Comparison of ENCODE assay signal across 17 cellular contexts in the genomic region with DNA sequence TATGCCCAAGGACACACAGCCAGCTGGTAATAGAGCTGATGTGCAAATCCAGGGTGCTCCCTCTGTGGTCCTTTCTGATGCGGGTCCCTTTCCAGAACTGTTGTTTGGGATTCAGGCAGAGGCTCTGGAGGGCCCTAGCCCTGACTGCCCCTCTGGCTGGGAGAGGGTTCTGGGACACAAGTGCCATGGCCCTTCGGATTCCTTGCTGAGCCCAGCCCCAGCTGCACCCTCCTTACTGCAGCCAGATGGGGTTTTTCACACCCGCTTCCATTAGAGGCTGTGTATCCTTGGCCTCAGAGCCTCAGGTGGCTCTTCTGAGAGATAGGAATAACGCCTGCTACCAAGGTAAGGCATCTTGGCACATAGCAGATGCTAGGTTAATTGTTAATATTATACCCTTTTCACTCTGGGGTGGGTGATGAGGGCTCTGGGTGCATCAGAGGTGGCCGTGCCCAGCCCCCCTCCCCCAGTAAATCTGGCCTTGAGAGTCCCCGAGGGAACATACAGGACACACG.
"Had no signal": no experiment of that assay in that cellular context is flagged by ENCODE, and none has a peak within 500 bp of the region (broad histone marks: within the 10 kb centered on the region; RNA-seq: fewer than 3 reads in every experiment).

No MANE protein-coding gene starts in this region.

- H3K9me3 ChIP-seq: gastroesophageal sphincter had no signal

- H3K27me3 ChIP-seq: dorsolateral prefrontal cortex had no signal

- FAIRE-seq: astrocyte, bronchial epithelial cell, TTC549 had no signal

- H3K4me1 ChIP-seq: gastroesophageal sphincter had no signal

- H3K27ac ChIP-seq: gastroesophageal sphincter had no signal

- DNase-seq: activated CD4-positive, alpha-beta T cell treated with anti-CD3 and anti-CD28 coated beads for 4 hours; activated naive CD8-positive, alpha-beta T cell treated with anti-CD3 and anti-CD28 coated beads, Interleukin-2, amount 50 U/mL, for 24 hours; endodermal cell; mammary epithelial cell; naive B cell; stimulated activated CD4-positive, alpha-beta T cell treated with anti-CD3 and anti-CD28 coated beads, Interleukin-4, amount 100 ng/mL, for 24 hours; stimulated activated naive CD4-positive, alpha-beta T cell; T-helper 2 cell had no signal

- H3K36me3 Mint-ChIP-seq: naive B cell, WTC11 had no signal

- H3K4me3 Mint-ChIP-seq: activated naive CD4-positive, alpha-beta T cell treated with anti-CD3 and anti-CD28 coated beads for 36 hours; activated naive CD8-positive, alpha-beta T cell treated with anti-CD3 and anti-CD28 coated beads, Interleukin-2, amount 50 U/mL, for 24 hours; activated T-helper 1 cell treated with anti-CD3 and anti-CD28 coated beads, Interleukin-12 subunit alpha, Interleukin-12 subunit beta, Interleukin-2, Interleukin-4 antibody, amounts not matched to agents 30 ng/mL and 10 ng/mL and 1 ng/mL, durations not matched to agents 14 hours and 24 hours and 36 hours; endodermal cell; naive B cell; WTC11 had no signal

- H3K36me3 ChIP-seq: gastroesophageal sphincter had no signal

- H3K27me3 Mint-ChIP-seq: activated naive CD8-positive, alpha-beta T cell treated with anti-CD3 and anti-CD28 coated beads, Interleukin-2, amount 50 U/mL, for 24 hours had no signal

- H3K9me3 Mint-ChIP-seq: activated naive CD4-positive, alpha-beta T cell treated with anti-CD3 and anti-CD28 coated beads for 36 hours; activated naive CD8-positive, alpha-beta T cell treated with anti-CD3 and anti-CD28 coated beads, Interleukin-2, amount 50 U/mL, for 24 hours; activated T-helper 1 cell treated with anti-CD3 and anti-CD28 coated beads, Interleukin-12 subunit alpha, Interleukin-12 subunit beta, Interleukin-2, Interleukin-4 antibody, amounts not matched to agents 30 ng/mL and 10 ng/mL and 1 ng/mL, durations not matched to agents 14 hours and 24 hours and 36 hours; endodermal cell; naive B cell; WTC11 had no signal

- H3K4me1 Mint-ChIP-seq: endodermal cell had no signal

- ATAC-seq: activated naive CD8-positive, alpha-beta T cell treated with anti-CD3 and anti-CD28 coated beads, Interleukin-2, amount 50 U/mL, for 24 hours; left colon had no signal

- H3K27ac Mint-ChIP-seq: activated naive CD4-positive, alpha-beta T cell treated with anti-CD3 and anti-CD28 coated beads for 36 hours; activated naive CD8-positive, alpha-beta T cell treated with anti-CD3 and anti-CD28 coated beads, Interleukin-2, amount 50 U/mL, for 24 hours; activated T-helper 1 cell treated with anti-CD3 and anti-CD28 coated beads, Interleukin-12 subunit alpha, Interleukin-12 subunit beta, Interleukin-2, Interleukin-4 antibody, amounts not matched to agents 30 ng/mL and 10 ng/mL and 1 ng/mL, durations not matched to agents 14 hours and 24 hours and 36 hours; endodermal cell; naive B cell; WTC11 had no signal
